8 cellular contexts compared by ENCODE assay signal in genomic region chr1:233327938-233328660, GRCh38. TPM values are rescaled to one million over a fixed set of nuclear protein-coding genes. Genes with fewer than 3 reads are reported as not detected.
DNase-seq lines count a peak whose midpoint lies in the region; ATAC-seq, FAIRE-seq and TF ChIP-seq lines count a peak whose summit lies in the region.

No MANE protein-coding gene starts in this region.

- H3K27me3 ChIP-seq in PC-3 (ENCODE audit: low read length), result no peaks in the 10 kb centered on the region
- H3K27me3 ChIP-seq in ascending aorta, result no peaks in the 10 kb centered on the region
- H3K27me3 ChIP-seq in iPS-20b (ENCODE audit: insufficient read depth, low read length), result peaks cover 37% of the 10 kb centered on the region

- ATAC-seq in Right ventricle myocardium inferior (peak; percentile 25), HG02884 (IDR thresholded peaks at IDR 0.05; ENCODE audit: unreplicated experiment) (peak; percentile 26), PC-3 (peak; percentile 31)

- H3K4me3 ChIP-seq in PC-3 (ENCODE audit: low read length) (peak overlapping the region; percentile 74), ascending aorta (peak overlapping the region; percentile 69 to 91), iPS-20b (ENCODE audit: low read length) (peak overlapping the region; percentile 79; the same call in 1 of the 2 replicates)

- no peak for FAIRE-seq in urothelium cell line (lab: Jason Lieb, UNC)

- CTCF ChIA-PET in PC-3 (lab: Charles Lee), result interaction anchor here (0.8 kb wide), 1 partner anchor 113 kb away, joined by 7 read pairs; no protein-coding TSS in a partner anchor

- H3K9ac ChIP-seq in PC-3 (ENCODE audit: low read length) (peak overlapping the region; percentile 70), iPS-20b (ENCODE audit: low read depth, low read length) (peak overlapping the region; percentile 55; the same call in 1 of the 2 replicates)

- BruUV-seq in PC-3 (replicated peaks; lab: Mats Ljungman, UMichigan), result no TSS peak

- peak overlapping the region; percentile 89 for H3K4me2 ChIP-seq in PC-3 (ENCODE audit: low read length)

- no peaks in the 10 kb centered on the region for H3K9me2 ChIP-seq in PC-3 (replicated peaks; ENCODE audit: low read length)

- peak overlapping the region; percentile 45 for H2AFZ ChIP-seq in PC-3 (ENCODE audit: low read length)

- intact Hi-C loops in Right ventricle myocardium inferior (cut with DNase I), result no loop called here
- intact Hi-C loops in cardiac septum (cut with DNase I), result no loop called here
- intact Hi-C loops in PC-3 (cut with micrococcal nuclease), result loop anchor here (1.0 kb wide), 1 partner anchor 13 kb away; no protein-coding TSS in a partner anchor
- intact Hi-C loops in ascending aorta (cut with DNase I), result no loop called here

- H3K4me1 ChIP-seq in PC-3 (ENCODE audit: insufficient read depth, low read length), result peaks cover 16% of the 10 kb centered on the region
- H3K4me1 ChIP-seq in ascending aorta, result peaks cover 5 to 12% of the 10 kb centered on the region in 2 donors
- peaks cover 10% of the 10 kb centered on the region for H3K4me1 ChIP-seq in iPS-20b (ENCODE audit: insufficient read depth, low read length)

- peaks cover 46% of the 10 kb centered on the region for H3K79me2 ChIP-seq in PC-3 (ENCODE audit: low read length)

- H3K9me3 ChIP-seq in PC-3 (ENCODE audit: low read length) (no peaks in the 10 kb centered on the region), ascending aorta (no peaks in the 10 kb centered on the region), iPS-20b (ENCODE audit: insufficient read depth, low read depth, low read length) (no peaks in the 10 kb centered on the region)

- H4K20me1 ChIP-seq in PC-3 (ENCODE audit: low read length), result peaks cover 12% of the 10 kb centered on the region; the same call in 1 of the 2 replicates

- TF ChIP-seq CTCF in PC-3 (conservative IDR thresholded peaks at IDR 0.05; ENCODE audit: low read depth, low read length) (no peak), ascending aorta (IDR thresholded peaks at IDR 0.05) (no peak)

- H3F3A ChIP-seq in PC-3 (ENCODE audit: low read length, unreplicated experiment), result no peaks in the 10 kb centered on the region

- H3K36me3 ChIP-seq in PC-3 (ENCODE audit: low read depth, low read length) (no peaks in the 10 kb centered on the region), ascending aorta (no peaks in the 10 kb centered on the region), iPS-20b (ENCODE audit: insufficient read depth, low read depth, low read length) (no peaks in the 10 kb centered on the region)

- H3K27ac ChIP-seq in PC-3 (ENCODE audit: low read length), result peak overlapping the region; percentile 17; the same call in 1 of the 2 replicates
- peak overlapping the region; percentile 60 to 72 for H3K27ac ChIP-seq in ascending aorta
- no peak overlapping the region for H3K27ac ChIP-seq in iPS-20b (ENCODE audit: low read length)

- POLR2A ChIA-PET in PC-3 (lab: Charles Lee; ENCODE audit: unreplicated experiment), result interaction anchor here (0.6 kb wide), 1 partner anchor 285 kb away, joined by 3 read pairs; no protein-coding TSS in a partner anchor

- DNase-seq in Right ventricle myocardium inferior (ENCODE audit: missing footprints) (peak; percentile 66), cardiac septum (ENCODE audit: low spot score) (no peak), PC-3 (peak; percentile 48), ascending aorta (ENCODE audit: low spot score in 2 of 2) (no peak), urothelium cell line (ENCODE audit: low spot score) (no peak)
- peak; percentile 43 for DNase-seq in stimulated activated CD4-positive, alpha-beta T cell treated with anti-CD3 and anti-CD28 coated beads, Interleukin-15, amount 100 ng/mL, for 24 hours

RNA-seq across cellular contexts. Expression of gene MAP3K21, which starts 0.6 kb away (rescaled TPM):
- total RNA-seq in Right ventricle myocardium inferior (0.32 TPM), cardiac septum (0.27 TPM), PC-3 (2014; rRNA removed) (13.7 and 17.1 TPM in 2 replicates), ascending aorta (2.6 TPM)

RNA-seq across cellular contexts. Expression of gene PCNX2, which starts 32.6 kb away (rescaled TPM):
- 2.2 TPM for total RNA-seq in Right ventricle myocardium inferior
- total RNA-seq in cardiac septum, result 4.2 TPM
- 17.3 and 34.6 TPM in 2 replicates for total RNA-seq in PC-3 (2014; rRNA removed)
- total RNA-seq in ascending aorta, result 13.6 TPM

Comparison
In these comparisons a context has a peak if more than half of its experiments do, and no peak if none do; other contexts are left out.
1. DNase-seq: peak in Right ventricle myocardium inferior (single experiment), PC-3 (single experiment) and stimulated activated CD4-positive, alpha-beta T cell treated with anti-CD3 and anti-CD28 coated beads, Interleukin-15, amount 100 ng/mL, for 24 hours (single experiment); none in cardiac septum (single experiment), ascending aorta (0 of 2) and urothelium cell line (single experiment).
2. Peak in every context shown above with its lines, with median percentiles within 50 percentile points of each other: ATAC-seq and H3K4me3 ChIP-seq.